In the genomic region with DNA sequence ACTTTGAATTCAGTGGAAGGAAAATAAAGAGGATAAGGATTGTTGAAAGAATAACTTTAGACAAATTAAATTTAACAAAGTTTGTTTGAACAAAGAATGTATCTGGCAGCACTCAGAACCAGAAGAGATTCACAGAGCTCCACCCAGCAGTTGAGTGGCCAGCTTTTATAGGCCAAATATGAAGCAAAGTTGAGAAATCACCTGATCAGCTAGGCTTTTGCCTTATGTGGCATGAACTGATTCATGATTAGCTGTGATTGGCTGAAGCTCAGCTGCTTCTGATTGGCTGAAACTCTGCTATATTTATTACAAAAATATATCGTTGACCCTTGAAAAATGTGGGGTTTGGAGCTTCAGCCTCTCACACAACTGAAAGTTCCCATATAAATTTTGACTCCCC, we compare ENCODE assay signal across 19 cellular contexts.
DNase-seq lines count a peak whose midpoint lies in the region; ATAC-seq, FAIRE-seq and TF ChIP-seq lines count a peak whose summit lies in the region.
"Had no signal": no experiment of that assay in that cellular context is flagged by ENCODE, and none has a peak within 500 bp of the region (broad histone marks: within the 10 kb centered on the region; RNA-seq: fewer than 3 reads in every experiment).

No MANE protein-coding gene starts in this region.

- H3K27me3 Mint-ChIP-seq in dendritic cell treated with granulocyte-macrophage colony-stimulating factor and Interleukin-4, amounts not matched to agents 40 ng/mL and 50 ng/mL, for 4 days = no peaks in the 10 kb centered on the region
- peaks cover 10% of the 10 kb centered on the region for H3K27me3 Mint-ChIP-seq in activated T-helper 17 cell treated with anti-CD3 and anti-CD28 coated beads, Interleukin-2, amount 50 U/mL, for 72 hours

- H3K27me3 ChIP-seq in HepG2 (ENCODE audit: control insufficient read depth in 1 of 2, insufficient read depth in 2 of 2, low read length in 2 of 2) (no peaks in the 10 kb centered on the region), right lobe of liver (no peaks in the 10 kb centered on the region), spleen (replicated peaks in 1 of 7) (no peaks in the 10 kb centered on the region)
- H3K27me3 ChIP-seq: SJCRH30 had no signal

- H3K4me3 ChIP-seq in HepG2 (replicated peaks in 1 of 3; ENCODE audit: insufficient read depth in 1 of 3, low read depth in 2 of 3, low read length in 3 of 3) = no peak overlapping the region
- H3K4me3 ChIP-seq in right lobe of liver = no peak overlapping the region
- H3K4me3 ChIP-seq in spleen = no peak overlapping the region
- H3K4me3 ChIP-seq: K562, SJCRH30 had no signal

- peaks cover 15% of the 10 kb centered on the region for H3K9me3 ChIP-seq in HepG2 (ENCODE audit: low read length)
- no peaks in the 10 kb centered on the region for H3K9me3 ChIP-seq in right lobe of liver
- peaks cover 0 to 26% (median 14%) of the 10 kb centered on the region in 8 donors for H3K9me3 ChIP-seq in spleen
- H3K9me3 ChIP-seq: SJCRH30 had no signal

- 4% methylated on average over 1 of the region's 1 CpG for WGBS in HepG2 (ENCODE audit: low lambda C conversion rate)
- 29% methylated on average over 1 of the region's 1 CpG for WGBS in right lobe of liver (ENCODE audit: insufficient coverage, low coverage, low lambda C conversion rate, missing lambda C conversion rate)
- WGBS in spleen, 5 donors = 23 to 36% (median 26%) methylated on average over 1 of the region's 1 CpG

- ATAC-seq in HepG2 (no peak), right lobe of liver (no peak)
- ATAC-seq in activated T-helper 17 cell treated with anti-CD3 and anti-CD28 coated beads, Interleukin-2, amount 50 U/mL, for 72 hours (replicated peaks) = no peak
- ATAC-seq: K562, Panc1 had no signal

- POLR2A ChIA-PET in HepG2 (lab: Yijun Ruan, JAX) = no interaction called here

- no peak overlapping the region for H3K9ac ChIP-seq in HepG2 (ENCODE audit: insufficient read depth, low read depth, low read length)

- DNase-seq in HepG2 (ENCODE audit: low spot score) = no peak
- DNase-seq in right lobe of liver = no peak
- DNase-seq in LHCN-M2 (ENCODE audit: low read depth) = peak; percentile 6
- DNase-seq in spleen = no peak
- DNase-seq in dermis blood vessel endothelial cell = no peak
- DNase-seq in NCI-H748 (lab: John Stamatoyannopoulos, UW; ENCODE audit: unreplicated experiment) = no peak
- DNase-seq: 8988T; EL; NCI-H1694 treated with DMSO at 0.1 percent for 48 hours; NCI-H2107; NCI-H748 treated with DMSO at 0.1 percent for 48 hours; NK-92 treated with Interleukin-12 subunit alpha and Interleukin-12 subunit beta, amount 100 ng/mL, for 24 hours; SJCRH30 had no signal

- CTCF ChIA-PET in HepG2 (lab: Yijun Ruan, JAX; ENCODE audit: low intra/inter-chr PET ratio, low total read pairs) = no interaction called here

- H3K4me2 ChIP-seq in HepG2 (ENCODE audit: low read depth, low read length) = no peak overlapping the region

- H3K4me1 Mint-ChIP-seq in dendritic cell treated with granulocyte-macrophage colony-stimulating factor and Interleukin-4, amounts not matched to agents 40 ng/mL and 50 ng/mL, for 4 days (ENCODE audit: low read depth) = peaks cover 5% of the 10 kb centered on the region
- H3K4me1 Mint-ChIP-seq in activated T-helper 17 cell treated with anti-CD3 and anti-CD28 coated beads, Interleukin-2, amount 50 U/mL, for 72 hours = no peaks in the 10 kb centered on the region

- TF ChIP-seq POLR2A in HepG2 (IDR thresholded peaks at IDR 0.05; ENCODE audit: insufficient read depth in 1 of 2, low read depth in 2 of 2, low read length in 2 of 2) (no peak), right lobe of liver (IDR thresholded peaks at IDR 0.05) (no peak), spleen (IDR thresholded peaks at IDR 0.05) (no peak)

- peak overlapping the region; percentile 69 for H3K27ac Mint-ChIP-seq in dendritic cell treated with granulocyte-macrophage colony-stimulating factor and Interleukin-4, amounts not matched to agents 40 ng/mL and 50 ng/mL, for 4 days
- H3K27ac Mint-ChIP-seq in activated T-helper 17 cell treated with anti-CD3 and anti-CD28 coated beads, Interleukin-2, amount 50 U/mL, for 72 hours = no peak overlapping the region

- no peak for TF ChIP-seq RAD21 in HepG2 (CRISPR knock-in tag; IDR thresholded peaks at IDR 0.05)

- H3K9me3 Mint-ChIP-seq in dendritic cell treated with granulocyte-macrophage colony-stimulating factor and Interleukin-4, amounts not matched to agents 40 ng/mL and 50 ng/mL, for 4 days = peaks cover 18% of the 10 kb centered on the region
- peaks cover 4% of the 10 kb centered on the region for H3K9me3 Mint-ChIP-seq in activated T-helper 17 cell treated with anti-CD3 and anti-CD28 coated beads, Interleukin-2, amount 50 U/mL, for 72 hours

- H3K36me3 ChIP-seq in HepG2 (replicated peaks in 1 of 2; ENCODE audit: control insufficient read depth in 1 of 2, insufficient read depth in 2 of 2, low read length in 2 of 2) (no peaks in the 10 kb centered on the region), right lobe of liver (no peaks in the 10 kb centered on the region), spleen (no peaks in the 10 kb centered on the region)
- H3K36me3 ChIP-seq: SJCRH30 had no signal

- no peaks in the 10 kb centered on the region for H4K20me1 ChIP-seq in HepG2 (ENCODE audit: insufficient read depth, low read length)

- H3K36me3 Mint-ChIP-seq in dendritic cell treated with granulocyte-macrophage colony-stimulating factor and Interleukin-4, amounts not matched to agents 40 ng/mL and 50 ng/mL, for 4 days (ENCODE audit: low read depth) = peaks cover 14% of the 10 kb centered on the region
- H3K36me3 Mint-ChIP-seq in activated T-helper 17 cell treated with anti-CD3 and anti-CD28 coated beads, Interleukin-2, amount 50 U/mL, for 72 hours (ENCODE audit: low read depth) = no peaks in the 10 kb centered on the region

- BruUV-seq in HepG2 (replicated peaks; lab: Mats Ljungman, UMichigan) = no TSS peak

- H3K4me1 ChIP-seq in HepG2 (ENCODE audit: insufficient read depth, low read length) (no peaks in the 10 kb centered on the region), right lobe of liver (no peaks in the 10 kb centered on the region), spleen (peaks cover 0 to 9% (median 0%) of the 10 kb centered on the region in 6 donors)
- H3K4me1 ChIP-seq: SJCRH30 had no signal

- TF ChIP-seq EP300 in HepG2 (IDR thresholded peaks at IDR 0.05; ENCODE audit: low read depth in 2 of 2, low read length in 2 of 2) (no peak), HepG2 (CRISPR knock-in tag; IDR thresholded peaks at IDR 0.05; ENCODE audit: borderline replicate concordance) (no peak)

- H3K27ac ChIP-seq in HepG2 (ENCODE audit: extremely low read length, insufficient read depth, low read length) = no peak overlapping the region
- H3K27ac ChIP-seq in right lobe of liver = no peak overlapping the region
- peak overlapping the region in 7 of 8 donors; percentile 4 to 52 (median 20) for H3K27ac ChIP-seq in spleen
- H3K27ac ChIP-seq: C4-2B, SJCRH30 had no signal

- no peak overlapping the region for H3K4me3 Mint-ChIP-seq in dendritic cell treated with granulocyte-macrophage colony-stimulating factor and Interleukin-4, amounts not matched to agents 40 ng/mL and 50 ng/mL, for 4 days
- no peak overlapping the region for H3K4me3 Mint-ChIP-seq in activated T-helper 17 cell treated with anti-CD3 and anti-CD28 coated beads, Interleukin-2, amount 50 U/mL, for 72 hours

- FAIRE-seq in HepG2 (lab: Jason Lieb, UNC) = no peak
- FAIRE-seq: H1, K562 had no signal

- in situ Hi-C loops in HepG2 (cut with HindIII; ENCODE audit: extremely low pct_ligation_motif_present, low pct_unique_long_range_greater_than_20kb) = loop anchor here (25.0 kb wide), 1 partner anchor 1133 kb away; no protein-coding TSS in a partner anchor

- no peaks in the 10 kb centered on the region for H3K79me2 ChIP-seq in HepG2 (ENCODE audit: insufficient read depth, low read length)

- intact Hi-C loops in HepG2 (cut with micrococcal nuclease; ENCODE audit: unreplicated experiment) = loop anchor here (10.0 kb wide), 2 partner anchors 115 to 1135 kb away; no protein-coding TSS in a partner anchor
- intact Hi-C loops in right lobe of liver (cut with DNase I) = loop anchor here in 1 of 2 donors (10.0 kb wide), 1 partner anchor 335 kb away; no protein-coding TSS in a partner anchor
- intact Hi-C loops in dendritic cell treated with granulocyte-macrophage colony-stimulating factor and Interleukin-4, amounts not matched to agents 40 ng/mL and 50 ng/mL, for 4 days (cut with micrococcal nuclease) = loop anchor here (10.0 kb wide), 1 partner anchor 1155 kb away; the partner anchor contains the start of gene FAM76B
- intact Hi-C loops in spleen (cut with DNase I; ENCODE audit: low total_unique reads) = no loop called here

- H2AFZ ChIP-seq in HepG2 (ENCODE audit: low read length) = no peak overlapping the region

- no peak for TF ChIP-seq CTCF in HepG2 (CRISPR knock-in tag; IDR thresholded peaks at IDR 0.05)
- no peak for TF ChIP-seq CTCF in right lobe of liver (IDR thresholded peaks at IDR 0.05)
- TF ChIP-seq CTCF in spleen (IDR thresholded peaks at IDR 0.05 in 8 of 11, conservative IDR thresholded peaks at IDR 0.05 in 3 of 11) = no peak

TF ChIP-seq in HepG2, 621 proteins besides CTCF, POLR2A, EP300 and RAD21:
- TF ChIP-seq GABPA (IDR thresholded peaks at IDR 0.05; ENCODE audit: low read depth, low read length) (no peak), GABPA (CRISPR knock-in tag; IDR thresholded peaks at IDR 0.05; ENCODE audit: low read depth) (no peak), YEATS4 (CRISPR knock-in tag; IDR thresholded peaks at IDR 0.05; ENCODE audit: borderline replicate concordance) (no peak), SRF (IDR thresholded peaks at IDR 0.05; ENCODE audit: low read depth, low read length) (peak; percentile 10; the same call in 1 of the 2 replicates)

Comparison
In these comparisons a context has a peak if more than half of its experiments do, and no peak if none do; other contexts are left out.
1. H3K27ac ChIP-seq: peak in spleen (7 of 8); none in HepG2 (single experiment) and right lobe of liver (0 of 3).